In the genomic region with DNA sequence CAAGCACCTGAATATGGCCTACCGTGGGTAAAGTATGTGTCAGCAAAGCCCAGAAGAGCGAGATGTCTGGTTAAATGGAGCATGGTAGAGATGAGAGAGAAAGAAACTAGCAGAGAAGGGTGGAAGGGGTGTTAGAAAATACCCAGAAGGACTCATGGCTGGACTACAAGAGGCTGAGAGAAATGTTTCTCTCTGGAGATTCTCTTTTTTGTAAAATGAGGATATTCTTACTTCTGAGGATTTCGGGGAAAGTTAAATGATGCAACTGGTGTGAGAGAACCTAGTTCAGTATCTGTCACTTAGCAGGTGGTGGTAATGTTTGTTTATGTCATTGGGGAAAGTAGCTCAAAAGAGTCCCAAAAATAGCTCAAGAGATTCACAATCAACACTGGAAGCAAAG, we compare ENCODE assay signal across 16 cellular contexts. TPM values are rescaled to one million over a fixed set of nuclear protein-coding genes. Genes with fewer than 3 reads are reported as not detected.
DNase-seq lines count a peak whose midpoint lies in the region; ATAC-seq and TF ChIP-seq lines count a peak whose summit lies in the region.
"Had no signal": no experiment of that assay in that cellular context is flagged by ENCODE, and none has a peak within 500 bp of the region (broad histone marks: within the 10 kb centered on the region; RNA-seq: fewer than 3 reads in every experiment).

No MANE protein-coding gene starts in this region.

- H3K27me3 Mint-ChIP-seq in stimulated activated naive CD8-positive, alpha-beta T cell treated with anti-CD3 and anti-CD28 coated beads, Interleukin-15, amount 100 ng/mL, for 72 hours: no peaks in the 10 kb centered on the region
- H3K27me3 Mint-ChIP-seq: IgD-negative memory B cell had no signal

- POLR2A ChIA-PET in HEK293 (lab: Yijun Ruan, JAX): no interaction called here

- no peaks in the 10 kb centered on the region for H3K4me1 ChIP-seq in HEK293 (ENCODE audit: control insufficient read depth, insufficient read depth, low read length)
- H3K4me1 ChIP-seq: BLaER1 had no signal

- no peaks in the 10 kb centered on the region for H3K4me1 Mint-ChIP-seq in stimulated activated naive CD8-positive, alpha-beta T cell treated with anti-CD3 and anti-CD28 coated beads, Interleukin-15, amount 100 ng/mL, for 72 hours

- no peak for TF ChIP-seq CTCF in HEK293 (tag by site-specific recombination; IDR thresholded peaks at IDR 0.05)

- H3K9me3 Mint-ChIP-seq in stimulated activated naive CD8-positive, alpha-beta T cell treated with anti-CD3 and anti-CD28 coated beads, Interleukin-15, amount 100 ng/mL, for 72 hours: no peaks in the 10 kb centered on the region
- H3K9me3 Mint-ChIP-seq: IgD-negative memory B cell had no signal

- H3K4me3 ChIP-seq in HEK293 (ENCODE audit: low read depth, low read length): no peak overlapping the region
- H3K4me3 ChIP-seq: BLaER1 had no signal

- no peaks in the 10 kb centered on the region for H3K9me3 ChIP-seq in HEK293 (ENCODE audit: control insufficient read depth, insufficient read depth, low read depth, low read length)
- H3K9me3 ChIP-seq: BLaER1 had no signal

- ATAC-seq in stimulated activated naive CD8-positive, alpha-beta T cell treated with anti-CD3 and anti-CD28 coated beads, Interleukin-15, Interleukin-2, amounts not matched to agents 100 U/mL and 50 U/mL, for 24 hours: peak; percentile 40
- ATAC-seq in stimulated activated naive CD8-positive, alpha-beta T cell treated with anti-CD3 and anti-CD28 coated beads, Interleukin-15, amount 100 ng/mL, for 72 hours: no peak
- ATAC-seq in HG03565 (IDR thresholded peaks at IDR 0.05; ENCODE audit: unreplicated experiment): peak; percentile 66
- no peak for ATAC-seq in HG02763 (IDR thresholded peaks at IDR 0.05; ENCODE audit: unreplicated experiment)
- ATAC-seq: PC-3 had no signal

- H3K27ac Mint-ChIP-seq in stimulated activated naive CD8-positive, alpha-beta T cell treated with anti-CD3 and anti-CD28 coated beads, Interleukin-15, amount 100 ng/mL, for 72 hours: no peak overlapping the region
- H3K27ac Mint-ChIP-seq: IgD-negative memory B cell had no signal

- H3K36me3 ChIP-seq in HEK293 (ENCODE audit: control insufficient read depth in 2 of 2, insufficient read depth in 1 of 2, low read length in 2 of 2): no peaks in the 10 kb centered on the region
- H3K36me3 ChIP-seq: BLaER1 had no signal

- CTCF ChIA-PET in HEK293 (lab: Yijun Ruan, JAX): interaction anchor here (1.5 kb wide), 1 partner anchor 9 kb away, joined by 5 read pairs; no protein-coding TSS in a partner anchor

- no peak overlapping the region for H3K27ac ChIP-seq in HEK293 (ENCODE audit: extremely low read depth, low read depth, low read length)
- H3K27ac ChIP-seq: BLaER1 had no signal

- no peak for DNase-seq in stimulated activated naive CD8-positive, alpha-beta T cell treated with anti-CD3 and anti-CD28 coated beads, Interleukin-15, Interleukin-2, amounts not matched to agents 100 U/mL and 50 U/mL, for 24 hours
- no peak for DNase-seq in stimulated activated naive CD8-positive, alpha-beta T cell treated with anti-CD3 and anti-CD28 coated beads, Interleukin-15, amount 100 ng/mL, for 72 hours
- DNase-seq in superior temporal gyrus (ENCODE audit: extremely low spot score) (peak; percentile 7), cerebellum (ENCODE audit: low spot score) (no peak), cerebellar cortex (ENCODE audit: low spot score) (no peak)
- DNase-seq: 8988T, HCEC 1CT, NCI-H1436, NCI-H2029 treated with DMSO at 0.1 percent for 48 hours, NCI-H526, PC-3 had no signal

- H3K4me3 Mint-ChIP-seq in stimulated activated naive CD8-positive, alpha-beta T cell treated with anti-CD3 and anti-CD28 coated beads, Interleukin-15, amount 100 ng/mL, for 72 hours: no peak overlapping the region

TF ChIP-seq in HEK293, 187 proteins besides CTCF, POLR2A, EP300 and RAD21:
- TF ChIP-seq ZNF670 (tag by site-specific recombination; IDR thresholded peaks at IDR 0.05; ENCODE audit: low read depth): no peak
- TF ChIP-seq, protein P1, sequence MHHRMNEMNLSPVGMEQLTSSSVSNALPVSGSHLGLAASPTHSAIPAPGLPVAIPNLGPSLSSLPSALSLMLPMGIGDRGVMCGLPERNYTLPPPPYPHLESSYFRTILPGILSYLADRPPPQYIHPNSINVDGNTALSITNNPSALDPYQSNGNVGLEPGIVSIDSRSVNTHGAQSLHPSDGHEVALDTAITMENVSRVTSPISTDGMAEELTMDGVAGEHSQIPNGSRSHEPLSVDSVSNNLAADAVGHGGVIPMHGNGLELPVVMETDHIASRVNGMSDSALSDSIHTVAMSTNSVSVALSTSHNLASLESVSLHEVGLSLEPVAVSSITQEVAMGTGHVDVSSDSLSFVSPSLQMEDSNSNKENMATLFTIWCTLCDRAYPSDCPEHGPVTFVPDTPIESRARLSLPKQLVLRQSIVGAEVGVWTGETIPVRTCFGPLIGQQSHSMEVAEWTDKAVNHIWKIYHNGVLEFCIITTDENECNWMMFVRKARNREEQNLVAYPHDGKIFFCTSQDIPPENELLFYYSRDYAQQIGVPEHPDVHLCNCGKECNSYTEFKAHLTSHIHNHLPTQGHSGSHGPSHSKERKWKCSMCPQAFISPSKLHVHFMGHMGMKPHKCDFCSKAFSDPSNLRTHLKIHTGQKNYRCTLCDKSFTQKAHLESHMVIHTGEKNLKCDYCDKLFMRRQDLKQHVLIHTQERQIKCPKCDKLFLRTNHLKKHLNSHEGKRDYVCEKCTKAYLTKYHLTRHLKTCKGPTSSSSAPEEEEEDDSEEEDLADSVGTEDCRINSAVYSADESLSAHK (tag by site-specific recombination; IDR thresholded peaks at IDR 0.05): no peak
- no peak for TF ChIP-seq ZNF645 (tag by site-specific recombination; IDR thresholded peaks at IDR 0.05)
- 0 out of 2 replicates have a peak, but pooled peaks have one; percentile 8 for TF ChIP-seq PRDM1 (tag by site-specific recombination; IDR thresholded peaks at IDR 0.05)

RNA-seq across cellular contexts. Expression of gene EPS15, which starts 7.2 kb away (rescaled TPM):
- total RNA-seq in cerebellum: 99.0 TPM

Comparison
In these comparisons a context has a peak if more than half of its experiments do, and no peak if none do; other contexts are left out.
1. ATAC-seq: peak in stimulated activated naive CD8-positive, alpha-beta T cell treated with anti-CD3 and anti-CD28 coated beads, Interleukin-15, Interleukin-2, amounts not matched to agents 100 U/mL and 50 U/mL, for 24 hours (single experiment) and HG03565 (single experiment); none in stimulated activated naive CD8-positive, alpha-beta T cell treated with anti-CD3 and anti-CD28 coated beads, Interleukin-15, amount 100 ng/mL, for 72 hours (single experiment) and HG02763 (single experiment).